In the genomic region with DNA sequence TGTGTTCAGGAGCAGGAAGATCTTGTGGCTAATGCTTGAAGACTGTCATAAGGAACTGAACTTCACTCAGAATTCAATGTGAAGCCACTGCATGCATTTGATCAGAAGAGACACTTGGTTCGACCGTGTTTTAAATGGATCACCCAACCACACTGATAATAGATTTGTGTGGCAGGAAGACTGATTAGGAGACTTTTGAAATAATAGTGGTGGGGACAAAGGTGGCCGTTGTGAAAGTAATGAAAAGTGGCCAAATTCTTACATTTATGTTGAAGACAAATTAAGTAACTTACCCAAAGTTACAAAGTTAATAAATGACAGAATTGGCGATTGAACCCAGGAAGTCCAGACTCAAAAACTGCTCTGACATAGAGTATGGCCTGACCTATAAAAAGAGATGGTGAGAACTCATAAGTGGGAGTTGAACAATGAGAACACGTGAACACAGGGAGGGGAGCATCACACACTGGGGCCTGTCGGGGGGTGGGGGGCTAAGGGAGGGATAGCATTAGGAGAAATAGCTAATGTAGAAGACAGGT, we compare ENCODE assay signal across 28 cellular contexts.
"Had no signal": no experiment of that assay in that cellular context is flagged by ENCODE, and none has a peak within 500 bp of the region (broad histone marks: within the 10 kb centered on the region; RNA-seq: fewer than 3 reads in every experiment).

No MANE protein-coding gene starts in this region.

- H3K79me2 ChIP-seq: parathyroid adenoma had no signal

- ATAC-seq: natural killer cell; psoas muscle; right cardiac atrium; sciatic nerve; stimulated activated memory B cell treated with anti-CD40 and anti-IgM and Interleukin-4, amounts not matched to agents 10 μg/mL and 1 μg/mL and 100 μg/mL, for 72 hours; stimulated activated naive CD8-positive, alpha-beta T cell treated with anti-CD3 and anti-CD28 coated beads, Interleukin-15, amount 100 ng/mL, for 72 hours; stimulated activated naive CD8-positive, alpha-beta T cell treated with anti-CD3 and anti-CD28 coated beads, Interleukin-15, Interleukin-2, amounts not matched to agents 100 U/mL and 50 U/mL, for 24 hours; upper lobe of right lung had no signal

- H3K4me3 ChIP-seq: neural progenitor cell, ovary, psoas muscle, skin epidermis, smooth muscle cell, spleen, suprapubic skin, testis, tibial artery, transverse colon, upper lobe of right lung, uterus had no signal

- H3K36me3 ChIP-seq: neural progenitor cell, ovary, spleen, suprapubic skin, tibial artery, transverse colon, upper lobe of right lung, uterus had no signal

- H3K9me3 ChIP-seq: ovary, psoas muscle, spleen, suprapubic skin, testis, tibial artery, transverse colon, upper lobe of right lung, uterus had no signal

- H3K27me3 ChIP-seq: neural progenitor cell, ovary, suprapubic skin, testis, tibial artery, transverse colon, upper lobe of right lung, uterus had no signal

- H3K4me1 ChIP-seq: neural progenitor cell, parathyroid adenoma, psoas muscle, spleen, suprapubic skin, testis, tibial artery, transverse colon, upper lobe of right lung, uterus had no signal

- H2AFZ ChIP-seq: neural progenitor cell, parathyroid adenoma had no signal

- H3K4me2 ChIP-seq: neural progenitor cell, smooth muscle cell had no signal

- H3K27ac ChIP-seq: neural progenitor cell, ovary, parathyroid adenoma, psoas muscle, skin epidermis, spleen, suprapubic skin, testis, tibial artery, transverse colon, upper lobe of right lung, uterus had no signal

- DNase-seq: natural killer cell; occipital lobe; ovary; posterior cingulate gyrus; psoas muscle; right cardiac atrium; spleen; stimulated activated CD4-positive, alpha-beta T cell treated with anti-CD3 and anti-CD28 coated beads, Interleukin-12 subunit alpha, Interleukin-12 subunit beta, amount 100 ng/mL, for 4 hours; stimulated activated CD4-positive, alpha-beta T cell treated with anti-CD3 and anti-CD28 coated beads, Interleukin-1b, Interleukin-23, amount 100 ng/mL, for 48 hours; stimulated activated CD4-positive, alpha-beta T cell treated with anti-CD3 and anti-CD28 coated beads, Interleukin-4, amount 100 ng/mL, for 1 hour; stimulated activated CD4-positive, alpha-beta T cell treated with anti-CD3 and anti-CD28 coated beads, Interleukin-4, amount 100 ng/mL, for 4 hours; stimulated activated CD8-positive, alpha-beta memory T cell treated with anti-CD3 and anti-CD28 coated beads, Interleukin-4, amount 100 ng/mL, for 48 hours; stimulated activated naive CD4-positive, alpha-beta T cell; stimulated activated naive CD8-positive, alpha-beta T cell treated with anti-CD3 and anti-CD28 coated beads, Interleukin-15, amount 100 ng/mL, for 72 hours; stimulated activated naive CD8-positive, alpha-beta T cell treated with anti-CD3 and anti-CD28 coated beads, Interleukin-15, Interleukin-2, amounts not matched to agents 100 U/mL and 50 U/mL, for 24 hours; substantia nigra; testis; tibial artery; transverse colon; upper lobe of right lung; uterus had no signal

- H3K9ac ChIP-seq: neural progenitor cell, parathyroid adenoma had no signal
